ENCODE assay signal across 8 cellular contexts in the genomic region with DNA sequence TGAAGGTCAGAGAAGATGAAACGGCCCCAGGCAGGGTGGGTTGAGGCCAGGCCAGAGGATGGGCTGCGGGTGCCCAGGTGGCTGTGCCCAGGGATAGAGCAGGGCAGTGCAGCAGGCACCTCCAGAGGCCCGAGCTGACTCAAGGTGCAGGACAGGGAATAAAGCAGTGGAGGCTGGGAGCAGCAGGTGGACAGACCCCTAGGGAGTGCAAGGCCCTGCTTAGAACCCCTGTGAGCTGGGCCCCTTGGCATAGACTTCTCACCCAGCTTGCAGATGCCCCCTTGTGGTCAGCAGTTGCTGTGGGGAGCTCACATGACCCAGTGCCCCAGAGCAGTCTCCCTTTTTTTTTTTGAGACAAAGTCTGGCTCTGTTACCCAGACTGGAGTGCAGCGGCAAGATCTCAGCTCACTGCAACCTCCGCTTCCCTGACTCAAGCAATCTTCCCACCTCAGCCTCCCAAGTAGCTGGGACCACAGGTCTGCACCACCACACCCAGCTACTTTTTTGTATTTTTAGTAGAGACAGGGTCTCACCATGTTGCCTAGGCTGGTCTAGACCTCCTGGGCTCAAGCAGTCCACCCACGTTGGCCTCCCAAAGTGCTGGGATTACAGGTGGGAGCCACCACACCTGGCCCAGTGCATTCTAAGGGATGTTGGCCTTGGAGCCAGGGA.
DNase-seq lines count a peak whose midpoint lies in the region; ATAC-seq lines count a peak whose summit lies in the region.

No MANE protein-coding gene starts in this region.

- no peak overlapping the region for H3K56ac ChIP-seq in mesendoderm (ENCODE audit: low read length)

- H3K27ac Mint-ChIP-seq in stimulated activated naive B cell treated with anti-CD40 and anti-IgM and Interleukin-4, amounts not matched to agents 10 μg/mL and 1 μg/mL and 100 μg/mL, for 72 hours, result no peak overlapping the region

- no peak overlapping the region for H3K9ac ChIP-seq in mesendoderm (ENCODE audit: low read length)

- no peak overlapping the region for H3K4me3 ChIP-seq in mesendoderm (ENCODE audit: low read length)

- H3K79me1 ChIP-seq in mesendoderm (ENCODE audit: low read length), result no peaks in the 10 kb centered on the region

- no peaks in the 10 kb centered on the region for H3K79me2 ChIP-seq in mesendoderm (ENCODE audit: control insufficient read depth, insufficient read depth, low read length)

- H3K27me3 Mint-ChIP-seq in stimulated activated naive B cell treated with anti-CD40 and anti-IgM and Interleukin-4, amounts not matched to agents 10 μg/mL and 1 μg/mL and 100 μg/mL, for 72 hours, result peaks cover 0 to 10% of the 10 kb centered on the region in 2 donors

- peak; percentile 89 to 93 for ATAC-seq in stimulated activated naive B cell treated with anti-CD40 and anti-IgM and Interleukin-4, amounts not matched to agents 10 μg/mL and 1 μg/mL and 100 μg/mL, for 72 hours (replicated peaks)
- no peak for ATAC-seq in HG03432 (IDR thresholded peaks at IDR 0.05; ENCODE audit: unreplicated experiment)

- H3K4me1 Mint-ChIP-seq in stimulated activated naive B cell treated with anti-CD40 and anti-IgM and Interleukin-4, amounts not matched to agents 10 μg/mL and 1 μg/mL and 100 μg/mL, for 72 hours, result peaks cover 3 to 13% of the 10 kb centered on the region in 2 donors

- no peak overlapping the region for H2BK120ac ChIP-seq in mesendoderm (ENCODE audit: low read depth, low read length)

- no peaks in the 10 kb centered on the region for H3K4me1 ChIP-seq in mesendoderm (ENCODE audit: control insufficient read depth, low read depth, low read length)

- H2AK5ac ChIP-seq in mesendoderm (ENCODE audit: low read length), result no peak overlapping the region

- H3K27me3 ChIP-seq in mesendoderm (ENCODE audit: insufficient read depth, low read length, poor library complexity), result no peaks in the 10 kb centered on the region

- no CpG with 5 or more reads among the region's 6 CpGs for WGBS in mesendoderm (ENCODE audit: extremely low coverage, insufficient coverage, low lambda C conversion rate)

- no peaks in the 10 kb centered on the region for H3K36me3 ChIP-seq in mesendoderm (ENCODE audit: control insufficient read depth, insufficient read depth, low read length)

- H4K5ac ChIP-seq in mesendoderm (ENCODE audit: low read length), result no peak overlapping the region

- H3K18ac ChIP-seq in mesendoderm (ENCODE audit: low read length), result no peak overlapping the region

- no peaks in the 10 kb centered on the region for H3K9me3 Mint-ChIP-seq in stimulated activated naive B cell treated with anti-CD40 and anti-IgM and Interleukin-4, amounts not matched to agents 10 μg/mL and 1 μg/mL and 100 μg/mL, for 72 hours

- H4K8ac ChIP-seq in mesendoderm (ENCODE audit: low read depth, low read length), result no peak overlapping the region

- H3K36me3 Mint-ChIP-seq in stimulated activated naive B cell treated with anti-CD40 and anti-IgM and Interleukin-4, amounts not matched to agents 10 μg/mL and 1 μg/mL and 100 μg/mL, for 72 hours, result no peaks in the 10 kb centered on the region

- H2BK5ac ChIP-seq in mesendoderm (ENCODE audit: low read length), result no peak overlapping the region

- no peak overlapping the region for H3K23ac ChIP-seq in mesendoderm (ENCODE audit: low read length)

- no peak overlapping the region for H3K4ac ChIP-seq in mesendoderm (ENCODE audit: low read depth, low read length)

- H3K4me3 Mint-ChIP-seq in stimulated activated naive B cell treated with anti-CD40 and anti-IgM and Interleukin-4, amounts not matched to agents 10 μg/mL and 1 μg/mL and 100 μg/mL, for 72 hours, result no peak overlapping the region

- DNase-seq in NK-92 treated with Interleukin-12 subunit alpha and Interleukin-12 subunit beta, amount 100 ng/mL, for 24 hours (lab: John Stamatoyannopoulos, UW), result peak; percentile 30
- DNase-seq in NK-92 (lab: John Stamatoyannopoulos, UW; ENCODE audit: unreplicated experiment), result no peak
- peak; percentile 44 for DNase-seq in NCI-H2171 (lab: John Stamatoyannopoulos, UW)
- peak; percentile 22 to 43 for DNase-seq in activated CD4-positive, alpha-beta T cell treated with anti-CD3 and anti-CD28 coated beads, Interleukin-2, amount 50 U/mL, for 24 hours (ENCODE audit: low read depth in 1 of 2, low spot score in 1 of 2)
- DNase-seq in effector CD8-positive, alpha-beta T cell (lab: John Stamatoyannopoulos, UW), result peak; percentile 33
- peak; percentile 74 for DNase-seq in mesendoderm
- DNase-seq in stimulated activated naive B cell treated with anti-CD40 and anti-IgM and Interleukin-4, amounts not matched to agents 10 μg/mL and 1 μg/mL and 100 μg/mL, for 72 hours, result peak; percentile 48

- H3K4me2 ChIP-seq in mesendoderm (ENCODE audit: low read length), result no peak overlapping the region

- H3K27ac ChIP-seq in mesendoderm (ENCODE audit: low read depth, low read length), result no peak overlapping the region

- H2BK15ac ChIP-seq in mesendoderm (replicated peaks; ENCODE audit: low read depth), result no peak overlapping the region
